Comparison of ENCODE assay signal across 27 cellular contexts in the genomic region with DNA sequence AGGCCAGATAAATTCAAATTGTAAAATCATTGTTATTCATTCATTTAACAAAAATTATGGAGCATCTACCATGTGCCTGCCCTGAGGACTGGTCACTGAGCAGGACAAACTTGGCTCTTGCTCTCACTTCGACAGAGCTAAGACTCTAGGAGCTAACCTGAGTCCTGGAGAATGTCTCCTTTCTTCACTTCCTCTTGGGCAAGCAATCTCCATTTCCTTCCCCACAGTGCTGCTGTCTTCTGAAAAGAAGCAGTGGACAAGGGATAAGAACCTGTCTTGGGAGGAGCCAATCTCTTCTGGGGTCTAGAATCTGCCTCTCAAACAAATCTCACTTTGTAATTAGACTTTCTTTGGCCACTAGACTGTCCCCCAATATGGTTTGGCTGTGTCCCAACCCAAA.
"Had no signal": no experiment of that assay in that cellular context is flagged by ENCODE, and none has a peak within 500 bp of the region (broad histone marks: within the 10 kb centered on the region; RNA-seq: fewer than 3 reads in every experiment).

No MANE protein-coding gene starts in this region.

- H3K27me3 Mint-ChIP-seq: natural killer cell treated with Interleukin-12 subunit alpha and Interleukin-12 subunit beta and Interleukin-15 and Interleukin-18, amount 100 ng/mL, for 72 hours had no signal

- FAIRE-seq: astrocyte, frontal cortex, islet of Langerhans had no signal

- H3K27ac Mint-ChIP-seq: natural killer cell treated with Interleukin-12 subunit alpha and Interleukin-12 subunit beta and Interleukin-15 and Interleukin-18, amount 100 ng/mL, for 72 hours; progenitor cell of endocrine pancreas; T-helper 2 cell treated with Interferon-gamma antibody and Interleukin-4, amounts not matched to agents 5 μg/mL and 100 μg/mL, for 36 hours had no signal

- H3K4me3 ChIP-seq: coronary artery, dorsolateral prefrontal cortex, left lung, lung, mucosa of descending colon, right lobe of liver, testis, transverse colon had no signal

- H3K36me3 Mint-ChIP-seq: natural killer cell treated with Interleukin-12 subunit alpha and Interleukin-12 subunit beta and Interleukin-15 and Interleukin-18, amount 100 ng/mL, for 72 hours had no signal

- H3K27me3 ChIP-seq: brain microvascular endothelial cell, dorsolateral prefrontal cortex, left lung, right lobe of liver, testis had no signal

- H3K9me3 ChIP-seq: left lung, mucosa of descending colon, right lobe of liver, testis, transverse colon had no signal

- H3K27ac ChIP-seq: brain microvascular endothelial cell, coronary artery, dorsolateral prefrontal cortex, right lobe of liver, testis, transverse colon, WERI-Rb-1 had no signal

- H3K9me3 Mint-ChIP-seq: natural killer cell treated with Interleukin-12 subunit alpha and Interleukin-12 subunit beta and Interleukin-15 and Interleukin-18, amount 100 ng/mL, for 72 hours had no signal

- H3K4me3 Mint-ChIP-seq: natural killer cell treated with Interleukin-12 subunit alpha and Interleukin-12 subunit beta and Interleukin-15 and Interleukin-18, amount 100 ng/mL, for 72 hours; T-helper 2 cell treated with Interferon-gamma antibody and Interleukin-4, amounts not matched to agents 5 μg/mL and 100 μg/mL, for 36 hours had no signal

- H3K36me3 ChIP-seq: brain microvascular endothelial cell, left lung, right lobe of liver, transverse colon, WERI-Rb-1 had no signal

- DNase-seq: activated CD4-positive, alpha-beta T cell treated with anti-CD3 and anti-CD28 coated beads for 48 hours; activated CD4-positive, alpha-beta T cell treated with anti-CD3 and anti-CD28 coated beads, Interleukin-2, amount 50 U/mL, for 48 hours; activated CD8-positive, alpha-beta memory T cell treated with anti-CD3 and anti-CD28 coated beads, Interleukin-2, amount 50 U/mL, for 4 hours; activated gamma-delta T cell; activated naive CD4-positive, alpha-beta T cell treated with anti-CD3 and anti-CD28 coated beads, Interleukin-2, amount 50 U/mL, for 16 hours; activated T-cell treated with anti-CD3 and anti-CD28 coated beads, Interleukin-2, amount 50 U/mL, for 1 hour; amniotic stem cell; brain microvascular endothelial cell; dorsolateral prefrontal cortex; effector memory CD4-positive, alpha-beta T cell; left lung; mucosa of descending colon; right lobe of liver; stimulated activated CD4-positive, alpha-beta T cell treated with anti-CD3 and anti-CD28 coated beads, Interleukin-12 subunit alpha, Interleukin-12 subunit beta, amount 100 ng/mL, for 4 hours; stimulated activated CD4-positive, alpha-beta T cell treated with anti-CD3 and anti-CD28 coated beads, Interleukin-4, amount 100 ng/mL, for 1 hour; stimulated activated naive CD8-positive, alpha-beta T cell treated with anti-CD3 and anti-CD28 coated beads, Interleukin-15, Interleukin-2, amounts not matched to agents 100 U/mL and 50 U/mL, for 24 hours; testis; transverse colon; WERI-Rb-1 had no signal
